ENCODE assay signal across 7 cellular contexts in the genomic region with DNA sequence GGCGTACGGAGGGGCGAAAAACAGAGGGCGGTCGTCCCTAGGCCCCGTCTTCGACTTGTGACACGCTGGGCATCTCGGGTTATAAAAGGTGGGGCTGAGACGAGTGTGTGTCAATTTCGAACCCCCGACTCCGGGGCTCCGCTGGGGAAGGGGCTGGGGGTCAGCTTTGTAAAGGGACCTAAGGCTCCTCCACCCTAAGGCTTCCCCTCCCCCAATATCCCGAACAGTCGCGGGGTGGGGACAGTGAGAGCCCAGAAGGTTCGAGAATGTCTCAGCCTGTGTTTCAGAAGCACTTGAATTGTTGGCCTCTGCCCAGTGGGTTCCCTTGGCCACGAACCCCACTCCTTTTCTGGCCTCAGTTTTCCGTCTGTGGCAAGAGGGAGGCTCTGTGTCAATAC. TPM values are rescaled to one million over a fixed set of nuclear protein-coding genes. Genes with fewer than 3 reads are reported as not detected.
DNase-seq lines count a peak whose midpoint lies in the region; ATAC-seq, FAIRE-seq and TF ChIP-seq lines count a peak whose summit lies in the region.

No MANE protein-coding gene starts in this region.

- ATAC-seq in GM19372 (IDR thresholded peaks at IDR 0.05; ENCODE audit: low read depth, unreplicated experiment) (peak; percentile 2), upper lobe of right lung (peak; percentile 46)
- peak; percentile 7 for ATAC-seq in effector memory CD8-positive, alpha-beta T cell (replicated peaks)

- H3K36me3 ChIP-seq in SK-N-MC (ENCODE audit: insufficient read depth, low read length) (peaks cover 16% of the 10 kb centered on the region; the same call in 1 of the 2 replicates), upper lobe of right lung (peaks cover 20% of the 10 kb centered on the region)

- no peaks in the 10 kb centered on the region for H3K27me3 ChIP-seq in mononuclear cell (ENCODE audit: insufficient read depth, low read length)
- H3K27me3 ChIP-seq in upper lobe of right lung, result no peaks in the 10 kb centered on the region

- peaks cover 12% of the 10 kb centered on the region for H3K36me3 Mint-ChIP-seq in effector memory CD8-positive, alpha-beta T cell (ENCODE audit: insufficient read depth)

- H3K9me3 Mint-ChIP-seq in effector memory CD8-positive, alpha-beta T cell, result no peaks in the 10 kb centered on the region

- H3K4me1 ChIP-seq in mononuclear cell (ENCODE audit: insufficient read depth, low read length) (peaks cover 24% of the 10 kb centered on the region), upper lobe of right lung (peaks cover 29% of the 10 kb centered on the region)

- H3K27me3 Mint-ChIP-seq in effector memory CD8-positive, alpha-beta T cell, result no peaks in the 10 kb centered on the region

- intact Hi-C loops in upper lobe of right lung (cut with DNase I), result no loop called here

- H3K4me3 ChIP-seq in SK-N-MC (peak overlapping the region; percentile 87), mononuclear cell (ENCODE audit: low read length) (peak overlapping the region; percentile 76), upper lobe of right lung (peak overlapping the region; percentile 87)

- H3K27ac Mint-ChIP-seq in effector memory CD8-positive, alpha-beta T cell, result peak overlapping the region; percentile 95 to 97

- FAIRE-seq in H54 (lab: Jason Lieb, UNC), result no peak

- peak overlapping the region; percentile 93 for H3K9ac ChIP-seq in SK-N-MC (ENCODE audit: insufficient read length)

- peak overlapping the region; percentile 92 to 94 for H3K4me3 Mint-ChIP-seq in effector memory CD8-positive, alpha-beta T cell

- peaks cover 19 to 25% of the 10 kb centered on the region in 2 donors for H3K4me1 Mint-ChIP-seq in effector memory CD8-positive, alpha-beta T cell (ENCODE audit: low read depth in 2 of 2)

- DNase-seq in SK-N-MC (ENCODE audit: low read depth, low spot score) (no peak), upper lobe of right lung (no peak), NCI-H226 (no peak), H54 (ENCODE audit: insufficient read length, low spot score) (no peak)
- no peak for DNase-seq in effector memory CD8-positive, alpha-beta T cell

- H3K27ac ChIP-seq in SK-N-MC (no peak overlapping the region), upper lobe of right lung (peak overlapping the region; percentile 100)

- no peaks in the 10 kb centered on the region for H3K9me3 ChIP-seq in SK-N-MC (ENCODE audit: low read depth, low read length)
- no peaks in the 10 kb centered on the region for H3K9me3 ChIP-seq in mononuclear cell (ENCODE audit: low read depth, low read length)
- no peaks in the 10 kb centered on the region for H3K9me3 ChIP-seq in upper lobe of right lung

- no peak for TF ChIP-seq POLR2A in H54 (IDR thresholded peaks at IDR 0.05; ENCODE audit: low read depth, low read length)

- no peak for TF ChIP-seq CTCF in upper lobe of right lung (IDR thresholded peaks at IDR 0.05)

RNA-seq across cellular contexts. Expression of gene SELENOW, which starts 0.5 kb away (rescaled TPM):
- total RNA-seq in mononuclear cell (122 TPM), upper lobe of right lung (262 TPM)

RNA-seq across cellular contexts. Expression of gene TPRX1, which starts 25.4 kb away (rescaled TPM):
- total RNA-seq in mononuclear cell, result not detected
- not detected for total RNA-seq in upper lobe of right lung

RNA-seq across cellular contexts. Expression of gene NOP53, which starts 33.6 kb away (rescaled TPM):
- total RNA-seq in mononuclear cell (253 TPM), upper lobe of right lung (260 TPM)

RNA-seq across cellular contexts. Expression of gene CRX, which starts 42.8 kb away (rescaled TPM):
- total RNA-seq in mononuclear cell (not detected), upper lobe of right lung (not detected)
